In the genomic region with DNA sequence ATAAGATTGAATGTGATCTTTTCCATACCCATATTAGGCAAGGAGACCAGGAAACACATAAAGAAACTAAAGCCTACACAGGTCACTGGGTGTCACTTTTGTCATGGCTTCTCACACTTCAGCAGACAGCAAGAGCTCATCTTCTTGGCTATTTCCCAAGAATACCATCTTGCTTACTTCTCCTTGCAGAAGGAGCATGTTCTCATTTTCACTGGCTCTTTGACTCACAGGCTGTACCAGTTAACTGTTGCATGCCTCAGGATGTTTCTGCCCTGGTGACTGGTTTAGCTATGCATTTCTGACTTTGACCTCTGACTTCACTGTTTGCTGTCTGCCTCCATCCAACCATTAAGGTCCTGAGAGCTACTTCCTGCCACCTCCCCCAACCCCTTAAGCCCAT, we compare ENCODE assay signal across 9 cellular contexts. TPM values are rescaled to one million over a fixed set of nuclear protein-coding genes. Genes with fewer than 3 reads are reported as not detected.
A peak's percentile ranks its signal among the peaks of the same experiment; 100 is the strongest.
DNase-seq lines count a peak whose midpoint lies in the region; ATAC-seq lines count a peak whose summit lies in the region.
"Had no signal": no experiment of that assay in that cellular context is flagged by ENCODE, and none has a peak within 500 bp of the region (broad histone marks: within the 10 kb centered on the region; RNA-seq: fewer than 3 reads in every experiment).

No MANE protein-coding gene starts in this region.

- no peak overlapping the region for H3K4me3 ChIP-seq in HAP-1
- H3K4me3 ChIP-seq: pancreas had no signal

- CTCF ChIA-PET in activated CD8-positive, alpha-beta memory T cell treated with anti-CD3 and anti-CD28 coated beads, Interleukin-2, amount 10 ng/mL, durations not matched to agents 7 days and 5 days (lab: Charles Lee), result no interaction called here

- H3K27me3 ChIP-seq in HAP-1 (ENCODE audit: low read depth), result no peaks in the 10 kb centered on the region; the same call in 1 of the 2 replicates
- H3K27me3 ChIP-seq: pancreas had no signal

- ATAC-seq in GM18909 (IDR thresholded peaks at IDR 0.05; ENCODE audit: poor library complexity, unreplicated experiment) (peak; percentile 89), HG03060 (IDR thresholded peaks at IDR 0.05; ENCODE audit: low read depth, unreplicated experiment) (peak; percentile 88)
- peak; percentile 65 for ATAC-seq in stimulated activated effector memory CD8-positive, alpha-beta T cell treated with anti-CD3 and anti-CD28 coated beads, Interleukin-12 subunit alpha, Interleukin-12 subunit beta, amount 100 ng/mL, for 72 hours
- ATAC-seq in activated CD8-positive, alpha-beta memory T cell treated with anti-CD3 and anti-CD28 coated beads, Interleukin-2, amount 10 ng/mL, durations not matched to agents 7 days and 5 days, result no peak

- no peaks in the 10 kb centered on the region for H3K36me3 ChIP-seq in HAP-1 (replicated peaks)
- H3K36me3 ChIP-seq: pancreas had no signal

- H3K4me1 Mint-ChIP-seq in stimulated activated effector memory CD8-positive, alpha-beta T cell treated with anti-CD3 and anti-CD28 coated beads, Interleukin-12 subunit alpha, Interleukin-12 subunit beta, amount 100 ng/mL, for 72 hours, result no peaks in the 10 kb centered on the region
- no peaks in the 10 kb centered on the region for H3K4me1 Mint-ChIP-seq in activated CD8-positive, alpha-beta memory T cell treated with anti-CD3 and anti-CD28 coated beads, Interleukin-2, amount 10 ng/mL, durations not matched to agents 7 days and 5 days

- H3K4me1 ChIP-seq in HAP-1, result no peaks in the 10 kb centered on the region
- H3K4me1 ChIP-seq: pancreas had no signal

- H3K27ac Mint-ChIP-seq in stimulated activated effector memory CD8-positive, alpha-beta T cell treated with anti-CD3 and anti-CD28 coated beads, Interleukin-12 subunit alpha, Interleukin-12 subunit beta, amount 100 ng/mL, for 72 hours, result no peak overlapping the region
- no peak overlapping the region for H3K27ac Mint-ChIP-seq in activated CD8-positive, alpha-beta memory T cell treated with anti-CD3 and anti-CD28 coated beads, Interleukin-2, amount 10 ng/mL, durations not matched to agents 7 days and 5 days

- peaks cover 3% of the 10 kb centered on the region for H3K27me3 Mint-ChIP-seq in activated CD8-positive, alpha-beta memory T cell treated with anti-CD3 and anti-CD28 coated beads, Interleukin-2, amount 10 ng/mL, durations not matched to agents 7 days and 5 days

- no peaks in the 10 kb centered on the region for H3K36me3 Mint-ChIP-seq in stimulated activated effector memory CD8-positive, alpha-beta T cell treated with anti-CD3 and anti-CD28 coated beads, Interleukin-12 subunit alpha, Interleukin-12 subunit beta, amount 100 ng/mL, for 72 hours
- H3K36me3 Mint-ChIP-seq in activated CD8-positive, alpha-beta memory T cell treated with anti-CD3 and anti-CD28 coated beads, Interleukin-2, amount 10 ng/mL, durations not matched to agents 7 days and 5 days, result no peaks in the 10 kb centered on the region

- DNase-seq in RKO (ENCODE audit: low spot score) (peak; percentile 43), glomerular endothelial cell (ENCODE audit: extremely low read depth, low read depth, low spot score) (peak; percentile 37), HAP-1 (ENCODE audit: low spot score in 2 of 2) (no peak), NCI-H82 (lab: John Stamatoyannopoulos, UW) (no peak)
- DNase-seq in stimulated activated effector memory CD8-positive, alpha-beta T cell treated with anti-CD3 and anti-CD28 coated beads, Interleukin-12 subunit alpha, Interleukin-12 subunit beta, amount 100 ng/mL, for 72 hours (ENCODE audit: low spot score in 2 of 2), result no peak
- no peak for DNase-seq in activated CD8-positive, alpha-beta memory T cell treated with anti-CD3 and anti-CD28 coated beads, Interleukin-2, amount 10 ng/mL, durations not matched to agents 7 days and 5 days
- DNase-seq: pancreas had no signal

- no peaks in the 10 kb centered on the region for H3K9me3 Mint-ChIP-seq in stimulated activated effector memory CD8-positive, alpha-beta T cell treated with anti-CD3 and anti-CD28 coated beads, Interleukin-12 subunit alpha, Interleukin-12 subunit beta, amount 100 ng/mL, for 72 hours
- H3K9me3 Mint-ChIP-seq in activated CD8-positive, alpha-beta memory T cell treated with anti-CD3 and anti-CD28 coated beads, Interleukin-2, amount 10 ng/mL, durations not matched to agents 7 days and 5 days (ENCODE audit: low read depth), result no peaks in the 10 kb centered on the region

- in situ Hi-C loops in HAP-1 (cut with MboI; ENCODE audit: low sequenced_read_pairs), result no loop called here

- H3K9me3 ChIP-seq in HAP-1, result no peaks in the 10 kb centered on the region; the same call in 1 of the 2 replicates
- H3K9me3 ChIP-seq: pancreas had no signal

- no peak overlapping the region for H3K4me3 Mint-ChIP-seq in stimulated activated effector memory CD8-positive, alpha-beta T cell treated with anti-CD3 and anti-CD28 coated beads, Interleukin-12 subunit alpha, Interleukin-12 subunit beta, amount 100 ng/mL, for 72 hours
- no peak overlapping the region for H3K4me3 Mint-ChIP-seq in activated CD8-positive, alpha-beta memory T cell treated with anti-CD3 and anti-CD28 coated beads, Interleukin-2, amount 10 ng/mL, durations not matched to agents 7 days and 5 days

RNA-seq across cellular contexts. Expression of a gene that starts 40.3 kb away (rescaled TPM):
- 57.4 and 58.1 TPM in 2 replicates for total RNA-seq in glomerular endothelial cell
- total RNA-seq in activated CD8-positive, alpha-beta memory T cell treated with anti-CD3 and anti-CD28 coated beads, Interleukin-2, amount 10 ng/mL, durations not matched to agents 7 days and 5 days, result 1 to 10 TPM; 3.0 to 5.0 TPM

Comparison
In these comparisons a context has a peak if more than half of its experiments do, and no peak if none do; other contexts are left out.
1. DNase-seq: peak in RKO (single experiment) and glomerular endothelial cell (single experiment); none in stimulated activated effector memory CD8-positive, alpha-beta T cell treated with anti-CD3 and anti-CD28 coated beads, Interleukin-12 subunit alpha, Interleukin-12 subunit beta, amount 100 ng/mL, for 72 hours (0 of 2), activated CD8-positive, alpha-beta memory T cell treated with anti-CD3 and anti-CD28 coated beads, Interleukin-2, amount 10 ng/mL, durations not matched to agents 7 days and 5 days (single experiment), HAP-1 (0 of 2) and NCI-H82 (single experiment).